Comparison of ENCODE assay signal across 9 cellular contexts in genomic region chr9:69546265-69546664, GRCh38.
DNase-seq lines count a peak whose midpoint lies in the region; ATAC-seq, FAIRE-seq and TF ChIP-seq lines count a peak whose summit lies in the region.
"Had no signal": no experiment of that assay in that cellular context is flagged by ENCODE, and none has a peak within 500 bp of the region (broad histone marks: within the 10 kb centered on the region; RNA-seq: fewer than 3 reads in every experiment).

No MANE protein-coding gene starts in this region.

- no peaks in the 10 kb centered on the region for H3K9me3 ChIP-seq in endothelial cell of umbilical vein (replicated peaks; ENCODE audit: control insufficient read depth, insufficient read depth, low read length)
- H3K9me3 ChIP-seq in T-helper 17 cell (ENCODE audit: control insufficient read depth, low read length, poor library complexity, severe bottlenecking), result no peaks in the 10 kb centered on the region
- H3K9me3 ChIP-seq: adrenal gland had no signal

- no peak overlapping the region for H2AFZ ChIP-seq in endothelial cell of umbilical vein (ENCODE audit: low read depth, low read length)

- no peak overlapping the region for H3K9ac ChIP-seq in endothelial cell of umbilical vein (replicated peaks; ENCODE audit: extremely low read depth, insufficient read depth, low read length)

- BruUV-seq in endothelial cell of umbilical vein (replicated peaks; lab: Mats Ljungman, UMichigan), result no TSS peak

- H3K27ac Mint-ChIP-seq in T-helper 17 cell, result no peak overlapping the region

- no peak overlapping the region for H3K27ac ChIP-seq in endothelial cell of umbilical vein (ENCODE audit: insufficient read depth, low read depth, low read length)
- H3K27ac ChIP-seq: adrenal gland had no signal

- H3K36me3 ChIP-seq in endothelial cell of umbilical vein (ENCODE audit: control insufficient read depth in 2 of 2, extremely low read depth in 1 of 2, insufficient read depth in 2 of 2, low read length in 2 of 2), result no peaks in the 10 kb centered on the region
- H3K36me3 ChIP-seq: adrenal gland had no signal

- H3K4me1 Mint-ChIP-seq in T-helper 17 cell, result peaks cover 7% of the 10 kb centered on the region

- peaks cover 20% of the 10 kb centered on the region for H3K27me3 Mint-ChIP-seq in T-helper 17 cell

- DNase-seq in NCI-H2196 (lab: John Stamatoyannopoulos, UW; ENCODE audit: unreplicated experiment) (peak; percentile 54), NCI-H2196 treated with DMSO at 0.1 percent for 48 hours (lab: John Stamatoyannopoulos, UW; ENCODE audit: unreplicated experiment) (no peak), NCI-H526 treated with DMSO at 0.1 percent for 48 hours (lab: John Stamatoyannopoulos, UW) (peak; percentile 1), endothelial cell of umbilical vein (ENCODE audit: low read depth, low spot score) (peak; percentile 60), retinal pigment epithelial cell (ENCODE audit: low read depth) (no peak), GOT3 (lab: John Stamatoyannopoulos, UW) (no peak), T-helper 17 cell (no peak)

- no peaks in the 10 kb centered on the region for H3K4me1 ChIP-seq in endothelial cell of umbilical vein (ENCODE audit: control insufficient read depth, extremely low read depth, insufficient read depth, low read length)
- H3K4me1 ChIP-seq: adrenal gland had no signal

- H3K4me2 ChIP-seq in endothelial cell of umbilical vein (ENCODE audit: insufficient read depth, low read length), result no peak overlapping the region

- ATAC-seq in HG03521 (IDR thresholded peaks at IDR 0.05; ENCODE audit: unreplicated experiment), result no peak
- ATAC-seq in T-helper 17 cell, result no peak

- FAIRE-seq in endothelial cell of umbilical vein (lab: Jason Lieb, UNC), result peak; percentile 75

- dilution Hi-C loops in endothelial cell of umbilical vein (cut with MboI; ENCODE audit: extremely low pct_ligation_motif_present, low sequenced_read_pairs), result no loop called here

- H3K4me3 ChIP-seq in endothelial cell of umbilical vein (replicated peaks in 1 of 3; ENCODE audit: insufficient read depth in 1 of 3, low read depth in 1 of 3, low read length in 3 of 3) (no peak overlapping the region), retinal pigment epithelial cell (ENCODE audit: low read length) (no peak overlapping the region)
- H3K4me3 ChIP-seq: adrenal gland had no signal

- H4K20me1 ChIP-seq in endothelial cell of umbilical vein (replicated peaks; ENCODE audit: control insufficient read depth, extremely low read depth, insufficient read depth, low read length), result no peaks in the 10 kb centered on the region

- H3K36me3 Mint-ChIP-seq in T-helper 17 cell (ENCODE audit: low read depth), result no peaks in the 10 kb centered on the region

- intact Hi-C loops in endothelial cell of umbilical vein (cut with micrococcal nuclease), result loop anchor here (5.0 to 10.0 kb wide), 2 partner anchors 51 to 371 kb away; no protein-coding TSS in a partner anchor

- H3K9me1 ChIP-seq in endothelial cell of umbilical vein (replicated peaks; ENCODE audit: control insufficient read depth, extremely low read depth, insufficient read depth, low read length), result no peaks in the 10 kb centered on the region

- POLR2A ChIA-PET in endothelial cell of umbilical vein (lab: Charles Lee), result interaction anchor here (1.5 kb wide), 1 partner anchor 125 kb away, joined by 4 read pairs; no protein-coding TSS in a partner anchor

- TF ChIP-seq CTCF in endothelial cell of umbilical vein (IDR thresholded peaks at IDR 0.05; ENCODE audit: extremely low read depth in 1 of 2, insufficient read depth in 1 of 2, low read depth in 1 of 2, low read length in 2 of 2), result peak; percentile 46 to 52
- TF ChIP-seq CTCF in retinal pigment epithelial cell (conservative IDR thresholded peaks at IDR 0.05; ENCODE audit: low read depth, low read length), result peak; percentile 72

- H3K4me3 Mint-ChIP-seq in T-helper 17 cell, result no peak overlapping the region

- TF ChIP-seq POLR2A in endothelial cell of umbilical vein (IDR thresholded peaks at IDR 0.05; ENCODE audit: low read depth, low read length), result no peak

- CTCF ChIA-PET in endothelial cell of umbilical vein (lab: Charles Lee), result interaction anchor here (0.5 to 5.5 kb wide), 9 partner anchors 10 to 385 kb away, joined by 3 to 216 read pairs (median 3); no protein-coding TSS in a partner anchor

- peaks cover 4 to 6% of the 10 kb centered on the region in 2 experiments for H3K27me3 ChIP-seq in endothelial cell of umbilical vein (ENCODE audit: control insufficient read depth in 2 of 2, insufficient read depth in 2 of 2, low read length in 2 of 2)
- H3K27me3 ChIP-seq: adrenal gland had no signal

- no peaks in the 10 kb centered on the region for H3K79me2 ChIP-seq in endothelial cell of umbilical vein (ENCODE audit: control insufficient read depth, insufficient read depth, low read length)

TF ChIP-seq in endothelial cell of umbilical vein, 7 proteins besides CTCF, POLR2A, EP300 and RAD21:
- TF ChIP-seq FOS (IDR thresholded peaks at IDR 0.05; ENCODE audit: borderline replicate concordance, insufficient read depth, low read length) (no peak), MYC (IDR thresholded peaks at IDR 0.05; ENCODE audit: low read depth, low read length) (no peak), JUN (IDR thresholded peaks at IDR 0.05; ENCODE audit: borderline replicate concordance, insufficient read depth, insufficient read length, low read depth) (no peak), GATA2 (IDR thresholded peaks at IDR 0.05; ENCODE audit: insufficient read depth, insufficient read length, low read depth, low read length) (no peak), EZH2 (IDR thresholded peaks at IDR 0.05; ENCODE audit: borderline replicate concordance, low read depth, low read length, severe bottlenecking) (no peak), MAX (IDR thresholded peaks at IDR 0.05; ENCODE audit: insufficient read depth, insufficient read length) (no peak), POLR2AphosphoS5 (IDR thresholded peaks at IDR 0.05; ENCODE audit: insufficient read depth, low read depth, low read length) (no peak)

Comparison
In these comparisons a context has a peak if more than half of its experiments do, and no peak if none do; other contexts are left out.
1. DNase-seq: peak in NCI-H2196 (single experiment), NCI-H526 treated with DMSO at 0.1 percent for 48 hours (single experiment) and endothelial cell of umbilical vein (single experiment); none in NCI-H2196 treated with DMSO at 0.1 percent for 48 hours (single experiment), retinal pigment epithelial cell (single experiment), GOT3 (single experiment) and T-helper 17 cell (0 of 3).